32 cellular contexts compared by ENCODE assay signal in genomic region chr21:15283789-15284188, GRCh38.
"Had no signal": no experiment of that assay in that cellular context is flagged by ENCODE, and none has a peak within 500 bp of the region (broad histone marks: within the 10 kb centered on the region; RNA-seq: fewer than 3 reads in every experiment).

No MANE protein-coding gene starts in this region.

- H3K27ac Mint-ChIP-seq: activated CD4-positive, alpha-beta T cell treated with anti-CD3 and anti-CD28 coated beads, Interleukin-2, amount 10 ng/mL, durations not matched to agents 7 days and 5 days; activated CD8-positive, alpha-beta T cell treated with anti-CD3 and anti-CD28 coated beads for 36 hours; activated naive CD4-positive, alpha-beta T cell treated with anti-CD3 and anti-CD28 coated beads, Interleukin-2, amount 50 U/mL, for 24 hours; activated naive CD8-positive, alpha-beta T cell treated with anti-CD3 and anti-CD28 coated beads, Interleukin-2, amount 50 U/mL, for 24 hours; activated T-helper 17 cell treated with anti-CD3 and anti-CD28 coated beads, Interleukin-2, amount 50 U/mL, for 72 hours; dendritic cell treated with granulocyte-macrophage colony-stimulating factor and Interleukin-4, amounts not matched to agents 40 ng/mL and 50 ng/mL, for 4 days; endodermal cell; nephron progenitor cell; progenitor cell of endocrine pancreas; stimulated activated effector memory CD8-positive, alpha-beta T cell treated with anti-CD3 and anti-CD28 coated beads, Interleukin-12 subunit alpha, Interleukin-12 subunit beta, amount 100 ng/mL, for 72 hours; stimulated activated naive CD8-positive, alpha-beta T cell treated with anti-CD3 and anti-CD28 coated beads, Interleukin-15, Interleukin-2, amounts not matched to agents 100 ng/mL and 50 ng/mL, for 24 hours; WTC11 had no signal

- H3K9me3 ChIP-seq: neutrophil, ovary, thoracic aorta, uterus had no signal

- ATAC-seq: activated CD8-positive, alpha-beta T cell treated with anti-CD3 and anti-CD28 coated beads for 36 hours; activated naive CD8-positive, alpha-beta T cell treated with anti-CD3 and anti-CD28 coated beads, Interleukin-2, amount 50 U/mL, for 24 hours; activated T-cell treated with anti-CD3 and anti-CD28 coated beads, Interleukin-2, amount 50 U/mL, for 4 hours; activated T-helper 17 cell treated with anti-CD3 and anti-CD28 coated beads, Interleukin-2, amount 50 U/mL, for 72 hours; sciatic nerve; stimulated activated effector memory CD8-positive, alpha-beta T cell treated with anti-CD3 and anti-CD28 coated beads, Interleukin-12 subunit alpha, Interleukin-12 subunit beta, amount 100 ng/mL, for 72 hours; WTC11 had no signal

- H3K4me3 Mint-ChIP-seq: activated CD4-positive, alpha-beta T cell treated with anti-CD3 and anti-CD28 coated beads, Interleukin-2, amount 10 ng/mL, durations not matched to agents 7 days and 5 days; activated CD8-positive, alpha-beta T cell treated with anti-CD3 and anti-CD28 coated beads for 36 hours; activated naive CD4-positive, alpha-beta T cell treated with anti-CD3 and anti-CD28 coated beads, Interleukin-2, amount 50 U/mL, for 24 hours; activated naive CD8-positive, alpha-beta T cell treated with anti-CD3 and anti-CD28 coated beads, Interleukin-2, amount 50 U/mL, for 24 hours; activated T-cell treated with anti-CD3 and anti-CD28 coated beads, Interleukin-2, amount 50 U/mL, for 4 hours; activated T-helper 17 cell treated with anti-CD3 and anti-CD28 coated beads, Interleukin-2, amount 50 U/mL, for 72 hours; dendritic cell treated with granulocyte-macrophage colony-stimulating factor and Interleukin-4, amounts not matched to agents 40 ng/mL and 50 ng/mL, for 4 days; endodermal cell; naive B cell; nephron progenitor cell; stimulated activated effector memory CD8-positive, alpha-beta T cell treated with anti-CD3 and anti-CD28 coated beads, Interleukin-12 subunit alpha, Interleukin-12 subunit beta, amount 100 ng/mL, for 72 hours; stimulated activated naive CD8-positive, alpha-beta T cell treated with anti-CD3 and anti-CD28 coated beads, Interleukin-15, Interleukin-2, amounts not matched to agents 100 ng/mL and 50 ng/mL, for 24 hours; WTC11 had no signal

- H3K27me3 ChIP-seq: breast epithelium, esophagus muscularis mucosa, neutrophil, ovary, uterus had no signal

- H3K36me3 Mint-ChIP-seq: naive B cell; stimulated activated effector memory CD8-positive, alpha-beta T cell treated with anti-CD3 and anti-CD28 coated beads, Interleukin-12 subunit alpha, Interleukin-12 subunit beta, amount 100 ng/mL, for 72 hours; WTC11 had no signal

- DNase-seq: activated CD4-positive, alpha-beta T cell treated with anti-CD3 and anti-CD28 coated beads for 1 hour; activated CD4-positive, alpha-beta T cell treated with anti-CD3 and anti-CD28 coated beads, Interleukin-2, amount 10 ng/mL, durations not matched to agents 7 days and 5 days; activated CD8-positive, alpha-beta T cell treated with anti-CD3 and anti-CD28 coated beads for 36 hours; activated gamma-delta T cell treated with Interleukin-2 at 50 U/mL for 16 hours; activated naive CD8-positive, alpha-beta T cell treated with anti-CD3 and anti-CD28 coated beads, Interleukin-2, amount 50 U/mL, for 24 hours; activated T-cell treated with anti-CD3 and anti-CD28 coated beads, Interleukin-2, amount 50 U/mL, for 4 hours; amygdala; central memory CD4-positive, alpha-beta T cell; endodermal cell; foreskin melanocyte; islet precursor cell; mammary epithelial cell; naive B cell; nephron progenitor cell; ovary; retina; small intestine; stimulated activated CD4-positive, alpha-beta T cell treated with anti-CD3 and anti-CD28 coated beads, Interleukin-4, amount 100 ng/mL, for 24 hours; trophoblast cell; uterus had no signal

- H3K4me1 ChIP-seq: breast epithelium, esophagus muscularis mucosa, uterus had no signal

- H3K9me3 Mint-ChIP-seq: activated CD4-positive, alpha-beta T cell treated with anti-CD3 and anti-CD28 coated beads, Interleukin-2, amount 10 ng/mL, durations not matched to agents 7 days and 5 days; activated T-cell treated with anti-CD3 and anti-CD28 coated beads, Interleukin-2, amount 50 U/mL, for 4 hours; activated T-helper 17 cell treated with anti-CD3 and anti-CD28 coated beads, Interleukin-2, amount 50 U/mL, for 72 hours; stimulated activated naive CD8-positive, alpha-beta T cell treated with anti-CD3 and anti-CD28 coated beads, Interleukin-15, Interleukin-2, amounts not matched to agents 100 ng/mL and 50 ng/mL, for 24 hours had no signal

- H3K4me1 Mint-ChIP-seq: activated CD4-positive, alpha-beta T cell treated with anti-CD3 and anti-CD28 coated beads, Interleukin-2, amount 10 ng/mL, durations not matched to agents 7 days and 5 days; activated naive CD4-positive, alpha-beta T cell treated with anti-CD3 and anti-CD28 coated beads, Interleukin-2, amount 50 U/mL, for 24 hours; activated naive CD8-positive, alpha-beta T cell treated with anti-CD3 and anti-CD28 coated beads, Interleukin-2, amount 50 U/mL, for 24 hours; activated T-helper 17 cell treated with anti-CD3 and anti-CD28 coated beads, Interleukin-2, amount 50 U/mL, for 72 hours; endodermal cell; naive B cell; stimulated activated effector memory CD8-positive, alpha-beta T cell treated with anti-CD3 and anti-CD28 coated beads, Interleukin-12 subunit alpha, Interleukin-12 subunit beta, amount 100 ng/mL, for 72 hours; WTC11 had no signal

- H3K27me3 Mint-ChIP-seq: activated CD4-positive, alpha-beta T cell treated with anti-CD3 and anti-CD28 coated beads, Interleukin-2, amount 10 ng/mL, durations not matched to agents 7 days and 5 days; activated CD8-positive, alpha-beta T cell treated with anti-CD3 and anti-CD28 coated beads for 36 hours; activated naive CD8-positive, alpha-beta T cell treated with anti-CD3 and anti-CD28 coated beads, Interleukin-2, amount 50 U/mL, for 24 hours; dendritic cell treated with granulocyte-macrophage colony-stimulating factor and Interleukin-4, amounts not matched to agents 40 ng/mL and 50 ng/mL, for 4 days; naive B cell; progenitor cell of endocrine pancreas had no signal

- H3K4me3 ChIP-seq: breast epithelium, esophagus muscularis mucosa, ovary, thoracic aorta, uterus had no signal

- H3K27ac ChIP-seq: breast epithelium, esophagus muscularis mucosa, neutrophil, ovary, thoracic aorta, uterus had no signal

- H3K36me3 ChIP-seq: breast epithelium, esophagus muscularis mucosa, neutrophil, ovary, thoracic aorta, uterus had no signal
